ENCODE assay signal across 8 cellular contexts in genomic region chr2:176997074-176997791, GRCh38.
DNase-seq lines count a peak whose midpoint lies in the region; ATAC-seq and TF ChIP-seq lines count a peak whose summit lies in the region.

No MANE protein-coding gene starts in this region.

- no peak overlapping the region for H3K4me3 Mint-ChIP-seq in endodermal cell

- H3K4me3 ChIP-seq in AG10803 (ENCODE audit: low read length) (no peak overlapping the region), body of pancreas (no peak overlapping the region), endodermal cell (ENCODE audit: low read length) (no peak overlapping the region), left ventricle myocardium inferior (no peak overlapping the region)

- H3K9me3 ChIP-seq in body of pancreas (no peaks in the 10 kb centered on the region), endodermal cell (ENCODE audit: control insufficient read depth, low read length) (peaks cover 7% of the 10 kb centered on the region), left ventricle myocardium inferior (replicated peaks) (no peaks in the 10 kb centered on the region)

- no peaks in the 10 kb centered on the region for H3K36me3 Mint-ChIP-seq in endodermal cell (ENCODE audit: low read depth)

- 35 to 42% methylated on average over 5 of the region's 5 CpGs for WGBS in body of pancreas, 2 donors
- 93 to 96% methylated on average over 5 of the region's 5 CpGs for WGBS in endodermal cell (ENCODE audit: insufficient coverage in 1 of 2, insufficient read length in 1 of 2), 2 experiments

- peaks cover 14% of the 10 kb centered on the region for H3K27me3 Mint-ChIP-seq in endodermal cell (ENCODE audit: insufficient read depth)

- H3K27ac Mint-ChIP-seq in endodermal cell: no peak overlapping the region

- ATAC-seq in GM19025 (IDR thresholded peaks at IDR 0.05; ENCODE audit: low read depth, unreplicated experiment): peak; percentile 39
- peak; percentile 65 for ATAC-seq in HG03442 (IDR thresholded peaks at IDR 0.05; ENCODE audit: unreplicated experiment)
- ATAC-seq in body of pancreas: peak; percentile 45

- H3K9ac ChIP-seq in endodermal cell (ENCODE audit: extremely low read depth, low read length, poor library complexity, severe bottlenecking): no peak overlapping the region

- H3K27ac ChIP-seq in body of pancreas (no peak overlapping the region), endodermal cell (ENCODE audit: low read depth, low read length) (no peak overlapping the region), left ventricle myocardium inferior (replicated peaks) (no peak overlapping the region)

- no peak for TF ChIP-seq CTCF in AG10803 (conservative IDR thresholded peaks at IDR 0.05; ENCODE audit: low read length)
- no peak for TF ChIP-seq CTCF in body of pancreas (IDR thresholded peaks at IDR 0.05)
- TF ChIP-seq CTCF in endodermal cell (conservative IDR thresholded peaks at IDR 0.05): no peak
- no peak for TF ChIP-seq CTCF in left ventricle myocardium inferior (IDR thresholded peaks at IDR 0.05; ENCODE audit: borderline replicate concordance)

- intact Hi-C loops in body of pancreas (cut with DNase I) (no loop called here), cardiac septum (cut with DNase I) (no loop called here), left ventricle myocardium inferior (cut with micrococcal nuclease) (no loop called here)

- DNase-seq in AG10803 (ENCODE audit: low read depth): peak; percentile 78
- peak in 2 of 4 donors; percentile 39 to 46 for DNase-seq in body of pancreas
- DNase-seq in stimulated activated CD4-positive, alpha-beta T cell treated with anti-CD3 and anti-CD28 coated beads, Interleukin-4, amount 100 ng/mL, for 24 hours: peak; percentile 32
- no peak for DNase-seq in cardiac septum (ENCODE audit: low spot score)
- no peak for DNase-seq in endodermal cell
- no peak for DNase-seq in left ventricle myocardium inferior

- H3K4me1 Mint-ChIP-seq in endodermal cell: peaks cover 17% of the 10 kb centered on the region

- H3K4me1 ChIP-seq in body of pancreas (no peaks in the 10 kb centered on the region), endodermal cell (ENCODE audit: control insufficient read depth, insufficient read depth, low read length) (peaks cover 9% of the 10 kb centered on the region), left ventricle myocardium inferior (no peaks in the 10 kb centered on the region)

- TF ChIP-seq POLR2A in body of pancreas (IDR thresholded peaks at IDR 0.05): no peak

- H3K36me3 ChIP-seq in body of pancreas (replicated peaks in 1 of 2; ENCODE audit: insufficient read depth in 1 of 2, low read depth in 2 of 2) (no peaks in the 10 kb centered on the region), endodermal cell (ENCODE audit: control insufficient read depth, insufficient read depth, low read length) (no peaks in the 10 kb centered on the region), left ventricle myocardium inferior (no peaks in the 10 kb centered on the region)

- peaks cover 2% of the 10 kb centered on the region for H3K9me3 Mint-ChIP-seq in endodermal cell

- H3K27me3 ChIP-seq in body of pancreas (no peaks in the 10 kb centered on the region), endodermal cell (ENCODE audit: control insufficient read depth, insufficient read depth, low read length, poor library complexity, severe bottlenecking) (no peaks in the 10 kb centered on the region), left ventricle myocardium inferior (ENCODE audit: low read depth) (peaks cover 4% of the 10 kb centered on the region)

Comparison
In these comparisons a context has a peak if more than half of its experiments do, and no peak if none do; other contexts are left out.
1. DNase-seq: peak in AG10803 (single experiment) and stimulated activated CD4-positive, alpha-beta T cell treated with anti-CD3 and anti-CD28 coated beads, Interleukin-4, amount 100 ng/mL, for 24 hours (single experiment); none in cardiac septum (single experiment), endodermal cell (single experiment) and left ventricle myocardium inferior (single experiment).
2. Peak in every context shown above with its lines, with median percentiles within 50 percentile points of each other: ATAC-seq.